ENCODE assay signal across 8 cellular contexts in genomic region chr18:46250812-46251173, GRCh38.
A peak's percentile ranks its signal among the peaks of the same experiment; 100 is the strongest.
DNase-seq lines count a peak whose midpoint lies in the region; ATAC-seq and TF ChIP-seq lines count a peak whose summit lies in the region.

No MANE protein-coding gene starts in this region.

- CTCF ChIA-PET in Caco-2 (lab: Charles Lee) (no interaction called here), HEK293T (lab: Yijun Ruan, JAX) (no interaction called here)

- ATAC-seq in HG02759 (IDR thresholded peaks at IDR 0.05; ENCODE audit: unreplicated experiment) (peak; percentile 30), naive B cell (ENCODE audit: low read depth in 2 of 2) (peak; percentile 36 to 49)

- intact Hi-C loops in Caco-2 (cut with micrococcal nuclease; ENCODE audit: unreplicated experiment), result no loop called here

- H3K4me3 Mint-ChIP-seq in Caco-2 (ENCODE audit: unreplicated experiment) (peak overlapping the region; percentile 59), naive B cell (peak overlapping the region; percentile 77 to 96 (median 88))
- peak overlapping the region; percentile 82 for H3K4me3 Mint-ChIP-seq in activated naive CD8-positive, alpha-beta T cell

- POLR2A ChIA-PET in Caco-2 (lab: Charles Lee) (no interaction called here), HEK293T (lab: Yijun Ruan, JAX) (no interaction called here)

- peaks cover 10% of the 10 kb centered on the region for H3K36me3 Mint-ChIP-seq in Caco-2 (ENCODE audit: insufficient read depth, unreplicated experiment)
- peaks cover 25% of the 10 kb centered on the region for H3K36me3 Mint-ChIP-seq in activated naive CD8-positive, alpha-beta T cell
- H3K36me3 Mint-ChIP-seq in naive B cell, result peaks cover 0 to 18% of the 10 kb centered on the region in 2 donors

- in situ Hi-C loops in G401 (cut with HindIII; ENCODE audit: low sequenced_read_pairs), result no loop called here

- H3K27ac Mint-ChIP-seq in Caco-2 (ENCODE audit: unreplicated experiment) (peak overlapping the region; percentile 77), naive B cell (peak overlapping the region; percentile 96 to 99 (median 99))
- H3K27ac Mint-ChIP-seq in activated naive CD8-positive, alpha-beta T cell, result peak overlapping the region; percentile 95

- TF ChIP-seq CTCF in Caco-2 (IDR thresholded peaks at IDR 0.05; ENCODE audit: insufficient read depth in 1 of 2, low read depth in 1 of 2, low read length in 1 of 2, severe bottlenecking in 1 of 2, unreplicated experiment in 1 of 2), result no peak

- no peaks in the 10 kb centered on the region for H3K36me3 ChIP-seq in Caco-2 (ENCODE audit: control insufficient read depth, insufficient read depth, low read length)

- no peaks in the 10 kb centered on the region for H3K9me3 ChIP-seq in Caco-2

- peaks cover 8% of the 10 kb centered on the region; the same call in 1 of the 2 replicates for H3K4me1 ChIP-seq in Caco-2

- BruUV-seq in Caco-2 (replicated peaks; lab: Mats Ljungman, UMichigan), result no TSS peak

- H3K27me3 ChIP-seq in Caco-2 (replicated peaks; ENCODE audit: control insufficient read depth, insufficient read depth, low read length), result no peaks in the 10 kb centered on the region

- no peak overlapping the region for H3K4me3 ChIP-seq in Caco-2 (ENCODE audit: low read depth, low read length)

- no peak for DNase-seq in Caco-2
- DNase-seq in naive B cell, result no peak
- no peak for DNase-seq in HEK293T (ENCODE audit: extremely low spot score)
- no peak for DNase-seq in iPS-NIHi7 (ENCODE audit: extremely low spot score)
- DNase-seq in UCSD-AML1 (lab: John Stamatoyannopoulos, UW; ENCODE audit: unreplicated experiment), result no peak
- DNase-seq in G401 (ENCODE audit: low spot score), result no peak

- H3K9me3 Mint-ChIP-seq in Caco-2 (ENCODE audit: unreplicated experiment) (no peaks in the 10 kb centered on the region), naive B cell (no peaks in the 10 kb centered on the region)
- no peaks in the 10 kb centered on the region for H3K9me3 Mint-ChIP-seq in activated naive CD8-positive, alpha-beta T cell (ENCODE audit: low read depth)

- no peaks in the 10 kb centered on the region for H3K27me3 Mint-ChIP-seq in Caco-2 (ENCODE audit: insufficient read depth, unreplicated experiment)
- H3K27me3 Mint-ChIP-seq in activated naive CD8-positive, alpha-beta T cell, result no peaks in the 10 kb centered on the region
- H3K27me3 Mint-ChIP-seq in naive B cell, result no peaks in the 10 kb centered on the region

- H3K4me1 Mint-ChIP-seq in Caco-2 (ENCODE audit: low read depth, unreplicated experiment), result peaks cover 26% of the 10 kb centered on the region
- H3K4me1 Mint-ChIP-seq in activated naive CD8-positive, alpha-beta T cell (ENCODE audit: low read depth), result peaks cover 68% of the 10 kb centered on the region
- H3K4me1 Mint-ChIP-seq in naive B cell, result peaks cover 33 to 57% (median 48%) of the 10 kb centered on the region in 3 donors

TF ChIP-seq in HEK293T, 16 proteins besides CTCF, POLR2A, EP300 and RAD21:
- TF ChIP-seq, protein P1, sequence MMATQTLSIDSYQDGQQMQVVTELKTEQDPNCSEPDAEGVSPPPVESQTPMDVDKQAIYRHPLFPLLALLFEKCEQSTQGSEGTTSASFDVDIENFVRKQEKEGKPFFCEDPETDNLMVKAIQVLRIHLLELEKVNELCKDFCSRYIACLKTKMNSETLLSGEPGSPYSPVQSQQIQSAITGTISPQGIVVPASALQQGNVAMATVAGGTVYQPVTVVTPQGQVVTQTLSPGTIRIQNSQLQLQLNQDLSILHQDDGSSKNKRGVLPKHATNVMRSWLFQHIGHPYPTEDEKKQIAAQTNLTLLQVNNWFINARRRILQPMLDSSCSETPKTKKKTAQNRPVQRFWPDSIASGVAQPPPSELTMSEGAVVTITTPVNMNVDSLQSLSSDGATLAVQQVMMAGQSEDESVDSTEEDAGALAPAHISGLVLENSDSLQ (IDR thresholded peaks at IDR 0.05), result no peak
- TF ChIP-seq SUZ12 (IDR thresholded peaks at IDR 0.05) (no peak), L3MBTL2 (conservative IDR thresholded peaks at IDR 0.05) (no peak), LEF1 (IDR thresholded peaks at IDR 0.05; ENCODE audit: borderline replicate concordance) (no peak), ZNF384 (IDR thresholded peaks at IDR 0.05) (no peak), CTBP1 (IDR thresholded peaks at IDR 0.05; ENCODE audit: borderline replicate concordance) (no peak), TARDBP (IDR thresholded peaks at IDR 0.05) (no peak), ARNT (IDR thresholded peaks at IDR 0.05) (no peak), NFRKB (IDR thresholded peaks at IDR 0.05) (no peak), FOXA1 (IDR thresholded peaks at IDR 0.05) (no peak), BHLHE40 (IDR thresholded peaks at IDR 0.05; ENCODE audit: borderline replicate concordance) (no peak), HDGF (IDR thresholded peaks at IDR 0.05; ENCODE audit: borderline replicate concordance) (no peak), FOXK2 (IDR thresholded peaks at IDR 0.05) (no peak), FOXM1 (IDR thresholded peaks at IDR 0.05; ENCODE audit: borderline replicate concordance) (no peak)
TF ChIP-seq in HEK293T: peak in this region for 0.
